ENCODE assay signal across 9 cellular contexts in genomic region chr10:625335-625699, GRCh38.
DNase-seq lines count a peak whose midpoint lies in the region; ATAC-seq and TF ChIP-seq lines count a peak whose summit lies in the region.
"Had no signal": no experiment of that assay in that cellular context is flagged by ENCODE, and none has a peak within 500 bp of the region (broad histone marks: within the 10 kb centered on the region; RNA-seq: fewer than 3 reads in every experiment).

No MANE protein-coding gene starts in this region.

- H3K9me3 ChIP-seq in right cardiac atrium (ENCODE audit: control insufficient read depth, low read length) (no peaks in the 10 kb centered on the region), parathyroid adenoma (ENCODE audit: control insufficient read depth, low read length) (no peaks in the 10 kb centered on the region)
- H3K9me3 ChIP-seq in CD8-positive, alpha-beta memory T cell (ENCODE audit: low read length) = no peaks in the 10 kb centered on the region

- H3K4me1 ChIP-seq in right cardiac atrium (ENCODE audit: control insufficient read depth, insufficient read depth, low read length) = peaks cover 20% of the 10 kb centered on the region
- peaks cover 26% of the 10 kb centered on the region for H3K4me1 ChIP-seq in parathyroid adenoma
- H3K4me1 ChIP-seq in CD8-positive, alpha-beta memory T cell (ENCODE audit: insufficient read depth, low read length) = no peaks in the 10 kb centered on the region

- peaks cover 43% of the 10 kb centered on the region for H3K4me1 Mint-ChIP-seq in WTC11
- peaks cover 0 to under 1% (median 0%) of the 10 kb centered on the region in 3 donors for H3K4me1 Mint-ChIP-seq in CD8-positive, alpha-beta memory T cell

- no peaks in the 10 kb centered on the region for H3K9me3 Mint-ChIP-seq in WTC11
- H3K9me3 Mint-ChIP-seq in CD8-positive, alpha-beta memory T cell = peaks cover 0 to 1% (median 0%) of the 10 kb centered on the region in 5 donors

- H3K27me3 ChIP-seq in right cardiac atrium (ENCODE audit: control insufficient read depth, insufficient read depth) = no peaks in the 10 kb centered on the region
- H3K27me3 ChIP-seq in parathyroid adenoma (ENCODE audit: control insufficient read depth, insufficient read depth, low read length) = no peaks in the 10 kb centered on the region
- H3K27me3 ChIP-seq in CD8-positive, alpha-beta memory T cell (ENCODE audit: insufficient read depth, low read length, poor library complexity, severe bottlenecking) = no peaks in the 10 kb centered on the region

- CTCF ChIA-PET in WTC11 (lab: Charles Lee) = interaction anchor here (1.1 to 1.9 kb wide), 4 partner anchors 18 to 165 kb away, joined by 3 to 9 read pairs (median 4); no protein-coding TSS in a partner anchor
- CTCF ChIA-PET in CD8-positive, alpha-beta memory T cell (lab: Charles Lee) = no interaction called here

- WGBS in right cardiac atrium = 22% methylated on average over 17 of the region's 17 CpGs

- POLR2A ChIA-PET in WTC11 (lab: Charles Lee) = interaction anchor here (0.9 kb wide), 1 partner anchor 133 kb away, joined by 3 read pairs; no protein-coding TSS in a partner anchor
- POLR2A ChIA-PET in CD8-positive, alpha-beta memory T cell (lab: Charles Lee) = no interaction called here

- peak overlapping the region; percentile 51 for H3K27ac ChIP-seq in right cardiac atrium (ENCODE audit: low read length)
- H3K27ac ChIP-seq in parathyroid adenoma = peak overlapping the region; percentile 83
- H3K27ac ChIP-seq in CD8-positive, alpha-beta memory T cell (ENCODE audit: low read depth, low read length) = no peak overlapping the region

- in situ Hi-C loops in KBM-7 (cut with MboI; ENCODE audit: low pct_unique_long_range_greater_than_20kb, low sequenced_read_pairs) = no loop called here

- H3K4me3 ChIP-seq in right cardiac atrium (ENCODE audit: low read length) (no peak overlapping the region), parathyroid adenoma (ENCODE audit: low read depth, low read length) (peak overlapping the region; percentile 12)
- H3K4me3 ChIP-seq in CD8-positive, alpha-beta memory T cell (ENCODE audit: low read length) = no peak overlapping the region

- no peak; the same call in 1 of the 2 replicates for ATAC-seq in WTC11
- ATAC-seq in right cardiac atrium = peak; percentile 82 to 85

- no peaks in the 10 kb centered on the region for H3K36me3 Mint-ChIP-seq in WTC11
- H3K36me3 Mint-ChIP-seq in CD8-positive, alpha-beta memory T cell = no peaks in the 10 kb centered on the region

- peak overlapping the region; percentile 20; the same call in 1 of the 2 replicates for H3K4me3 Mint-ChIP-seq in WTC11
- H3K4me3 Mint-ChIP-seq in CD8-positive, alpha-beta memory T cell = no peak overlapping the region

- H3K79me2 ChIP-seq in parathyroid adenoma = peaks cover 49% of the 10 kb centered on the region

- H3K27me3 Mint-ChIP-seq in WTC11 (ENCODE audit: low read depth) = no peaks in the 10 kb centered on the region
- H3K27me3 Mint-ChIP-seq in CD8-positive, alpha-beta memory T cell = peaks cover 7 to 32% of the 10 kb centered on the region in 2 donors

- DNase-seq in Ammon's horn (ENCODE audit: low spot score) = peak; percentile 80
- no peak for DNase-seq in WTC11 (ENCODE audit: low spot score)
- peak; percentile 64 to 83 (median 82) for DNase-seq in right cardiac atrium
- DNase-seq in activated CD8-positive, alpha-beta memory T cell treated with anti-CD3 and anti-CD28 coated beads, Interleukin-2, amount 50 U/mL, for 48 hours = no peak
- DNase-seq in KBM-7 = no peak
- no peak for DNase-seq in CD8-positive, alpha-beta memory T cell
- no peak for DNase-seq in NCI-H2171 (lab: John Stamatoyannopoulos, UW)
- DNase-seq: RPMI8226 had no signal

- no peak overlapping the region for H3K9ac ChIP-seq in parathyroid adenoma

- H3K36me3 ChIP-seq in parathyroid adenoma (ENCODE audit: control insufficient read depth, insufficient read depth, low read length) = no peaks in the 10 kb centered on the region
- H3K36me3 ChIP-seq in CD8-positive, alpha-beta memory T cell (ENCODE audit: insufficient read depth, low read length) = no peaks in the 10 kb centered on the region

- peak overlapping the region; percentile 86 for H3K27ac Mint-ChIP-seq in WTC11
- no peak overlapping the region for H3K27ac Mint-ChIP-seq in CD8-positive, alpha-beta memory T cell

- TF ChIP-seq CTCF in WTC11 (IDR thresholded peaks at IDR 0.05) (no peak), parathyroid adenoma (IDR thresholded peaks at IDR 0.05) (no peak)

- intact Hi-C loops in right cardiac atrium (cut with DNase I) = no loop called here

- peak overlapping the region; percentile 39 for H3K4me2 ChIP-seq in parathyroid adenoma (ENCODE audit: low read length)

- H2AFZ ChIP-seq in parathyroid adenoma = peak overlapping the region; percentile 65

TF ChIP-seq in WTC11, 78 proteins besides CTCF, POLR2A, EP300 and RAD21 (continues in another document):
- TF ChIP-seq MXD4 (CRISPR knock-in tag; IDR thresholded peaks at IDR 0.05; ENCODE audit: borderline replicate concordance) (no peak), SMAD4 (CRISPR knock-in tag; IDR thresholded peaks at IDR 0.05) (no peak), ZNF423 (CRISPR knock-in tag; IDR thresholded peaks at IDR 0.05) (no peak), SP1 (CRISPR knock-in tag; conservative IDR thresholded peaks at IDR 0.05) (no peak), CREM (CRISPR knock-in tag; IDR thresholded peaks at IDR 0.05) (no peak), ZNF138 (CRISPR knock-in tag; conservative IDR thresholded peaks at IDR 0.05) (no peak), HMGA2 (CRISPR knock-in tag; IDR thresholded peaks at IDR 0.05) (no peak), NR2C2 (CRISPR knock-in tag; IDR thresholded peaks at IDR 0.05) (no peak), FOXP1 (CRISPR knock-in tag; IDR thresholded peaks at IDR 0.05; ENCODE audit: borderline replicate concordance) (no peak), E2F1 (CRISPR knock-in tag; IDR thresholded peaks at IDR 0.05) (no peak), GRHL2 (CRISPR knock-in tag; IDR thresholded peaks at IDR 0.05; ENCODE audit: insufficient replicate concordance, severe bottlenecking) (no peak), ZNF671 (CRISPR knock-in tag; IDR thresholded peaks at IDR 0.05) (no peak)
- TF ChIP-seq, protein P1, sequence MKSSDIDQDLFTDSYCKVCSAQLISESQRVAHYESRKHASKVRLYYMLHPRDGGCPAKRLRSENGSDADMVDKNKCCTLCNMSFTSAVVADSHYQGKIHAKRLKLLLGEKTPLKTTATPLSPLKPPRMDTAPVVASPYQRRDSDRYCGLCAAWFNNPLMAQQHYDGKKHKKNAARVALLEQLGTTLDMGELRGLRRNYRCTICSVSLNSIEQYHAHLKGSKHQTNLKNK (CRISPR knock-in tag; IDR thresholded peaks at IDR 0.05) = no peak
- TF ChIP-seq, protein P2, sequence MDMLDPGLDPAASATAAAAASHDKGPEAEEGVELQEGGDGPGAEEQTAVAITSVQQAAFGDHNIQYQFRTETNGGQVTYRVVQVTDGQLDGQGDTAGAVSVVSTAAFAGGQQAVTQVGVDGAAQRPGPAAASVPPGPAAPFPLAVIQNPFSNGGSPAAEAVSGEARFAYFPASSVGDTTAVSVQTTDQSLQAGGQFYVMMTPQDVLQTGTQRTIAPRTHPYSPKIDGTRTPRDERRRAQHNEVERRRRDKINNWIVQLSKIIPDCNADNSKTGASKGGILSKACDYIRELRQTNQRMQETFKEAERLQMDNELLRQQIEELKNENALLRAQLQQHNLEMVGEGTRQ (CRISPR knock-in tag; IDR thresholded peaks at IDR 0.05) = no peak
- TF ChIP-seq, protein P3, sequence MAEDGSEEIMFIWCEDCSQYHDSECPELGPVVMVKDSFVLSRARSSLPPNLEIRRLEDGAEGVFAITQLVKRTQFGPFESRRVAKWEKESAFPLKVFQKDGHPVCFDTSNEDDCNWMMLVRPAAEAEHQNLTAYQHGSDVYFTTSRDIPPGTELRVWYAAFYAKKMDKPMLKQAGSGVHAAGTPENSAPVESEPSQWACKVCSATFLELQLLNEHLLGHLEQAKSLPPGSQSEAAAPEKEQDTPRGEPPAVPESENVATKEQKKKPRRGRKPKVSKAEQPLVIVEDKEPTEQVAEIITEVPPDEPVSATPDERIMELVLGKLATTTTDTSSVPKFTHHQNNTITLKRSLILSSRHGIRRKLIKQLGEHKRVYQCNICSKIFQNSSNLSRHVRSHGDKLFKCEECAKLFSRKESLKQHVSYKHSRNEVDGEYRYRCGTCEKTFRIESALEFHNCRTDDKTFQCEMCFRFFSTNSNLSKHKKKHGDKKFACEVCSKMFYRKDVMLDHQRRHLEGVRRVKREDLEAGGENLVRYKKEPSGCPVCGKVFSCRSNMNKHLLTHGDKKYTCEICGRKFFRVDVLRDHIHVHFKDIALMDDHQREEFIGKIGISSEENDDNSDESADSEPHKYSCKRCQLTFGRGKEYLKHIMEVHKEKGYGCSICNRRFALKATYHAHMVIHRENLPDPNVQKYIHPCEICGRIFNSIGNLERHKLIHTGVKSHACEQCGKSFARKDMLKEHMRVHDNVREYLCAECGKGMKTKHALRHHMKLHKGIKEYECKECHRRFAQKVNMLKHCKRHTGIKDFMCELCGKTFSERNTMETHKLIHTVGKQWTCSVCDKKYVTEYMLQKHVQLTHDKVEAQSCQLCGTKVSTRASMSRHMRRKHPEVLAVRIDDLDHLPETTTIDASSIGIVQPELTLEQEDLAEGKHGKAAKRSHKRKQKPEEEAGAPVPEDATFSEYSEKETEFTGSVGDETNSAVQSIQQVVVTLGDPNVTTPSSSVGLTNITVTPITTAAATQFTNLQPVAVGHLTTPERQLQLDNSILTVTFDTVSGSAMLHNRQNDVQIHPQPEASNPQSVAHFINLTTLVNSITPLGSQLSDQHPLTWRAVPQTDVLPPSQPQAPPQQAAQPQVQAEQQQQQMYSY (CRISPR knock-in tag; IDR thresholded peaks at IDR 0.05) = no peak

Comparison
In these comparisons a context has a peak if more than half of its experiments do, and no peak if none do; other contexts are left out.
1. DNase-seq: peak in Ammon's horn (single experiment) and right cardiac atrium (3 of 3); none in WTC11 (single experiment), activated CD8-positive, alpha-beta memory T cell treated with anti-CD3 and anti-CD28 coated beads, Interleukin-2, amount 50 U/mL, for 48 hours (single experiment), KBM-7 (single experiment), CD8-positive, alpha-beta memory T cell (0 of 5) and NCI-H2171 (single experiment).